In genomic region chr14:49898485-49898884, GRCh38 we compare ENCODE assay signal across 9 cellular contexts. TPM values are rescaled to one million over a fixed set of nuclear protein-coding genes. Genes with fewer than 3 reads are reported as not detected.
DNase-seq lines count a peak whose midpoint lies in the region; ATAC-seq and TF ChIP-seq lines count a peak whose summit lies in the region.
"Had no signal": no experiment of that assay in that cellular context is flagged by ENCODE, and none has a peak within 500 bp of the region (broad histone marks: within the 10 kb centered on the region; RNA-seq: fewer than 3 reads in every experiment).

No MANE protein-coding gene starts in this region.

- H3K27ac Mint-ChIP-seq in activated CD8-positive, alpha-beta memory T cell treated with anti-CD3 and anti-CD28 coated beads, Interleukin-2, amount 10 ng/mL, durations not matched to agents 7 days and 5 days: peak overlapping the region; percentile 87
- H3K27ac Mint-ChIP-seq in WTC11: peak overlapping the region; percentile 10; the same call in 1 of the 2 replicates

- H3K9me3 Mint-ChIP-seq in activated CD8-positive, alpha-beta memory T cell treated with anti-CD3 and anti-CD28 coated beads, Interleukin-2, amount 10 ng/mL, durations not matched to agents 7 days and 5 days (ENCODE audit: low read depth): no peaks in the 10 kb centered on the region
- no peaks in the 10 kb centered on the region for H3K9me3 Mint-ChIP-seq in WTC11

- H3K4me3 Mint-ChIP-seq in activated CD8-positive, alpha-beta memory T cell treated with anti-CD3 and anti-CD28 coated beads, Interleukin-2, amount 10 ng/mL, durations not matched to agents 7 days and 5 days: peak overlapping the region; percentile 80
- H3K4me3 Mint-ChIP-seq in WTC11: no peak overlapping the region

- TF ChIP-seq CTCF in WTC11 (IDR thresholded peaks at IDR 0.05): no peak
- TF ChIP-seq CTCF in foreskin keratinocyte (conservative IDR thresholded peaks at IDR 0.05): no peak
- TF ChIP-seq CTCF in suprapubic skin (IDR thresholded peaks at IDR 0.05): no peak
- TF ChIP-seq CTCF in mucosa of descending colon (IDR thresholded peaks at IDR 0.05): no peak

- DNase-seq in activated CD8-positive, alpha-beta memory T cell treated with anti-CD3 and anti-CD28 coated beads, Interleukin-2, amount 10 ng/mL, durations not matched to agents 7 days and 5 days: no peak
- no peak for DNase-seq in activated CD8-positive, alpha-beta memory T cell treated with anti-CD3 and anti-CD28 coated beads, Interleukin-2, amount 50 U/mL, for 48 hours
- DNase-seq in WTC11 (ENCODE audit: low spot score) (no peak), foreskin keratinocyte (no peak), suprapubic skin (ENCODE audit: low spot score in 2 of 2) (no peak), mucosa of descending colon (no peak), cerebellum (ENCODE audit: low spot score) (no peak)
- DNase-seq: NCI-H446 had no signal

- intact Hi-C loops in mucosa of descending colon (cut with DNase I, micrococcal nuclease): loop anchor here in 1 of 2 donors (10.0 kb wide), 1 partner anchor 66 kb away; no protein-coding TSS in a partner anchor

- no peak for TF ChIP-seq POLR2A in suprapubic skin (IDR thresholded peaks at IDR 0.05)

- peaks cover 51% of the 10 kb centered on the region for H3K36me3 Mint-ChIP-seq in activated CD8-positive, alpha-beta memory T cell treated with anti-CD3 and anti-CD28 coated beads, Interleukin-2, amount 10 ng/mL, durations not matched to agents 7 days and 5 days
- peaks cover 18% of the 10 kb centered on the region for H3K36me3 Mint-ChIP-seq in WTC11

- CTCF ChIA-PET in activated CD8-positive, alpha-beta memory T cell treated with anti-CD3 and anti-CD28 coated beads, Interleukin-2, amount 10 ng/mL, durations not matched to agents 7 days and 5 days (lab: Charles Lee): interaction anchor here (1.0 to 2.3 kb wide), 3 partner anchors 73 to 103 kb away, joined by 3 to 7 read pairs (median 6); no protein-coding TSS in a partner anchor
- CTCF ChIA-PET in WTC11 (lab: Charles Lee): interaction anchor here (0.6 to 1.3 kb wide), 3 partner anchors 19 to 209 kb away, joined by 3 to 5 read pairs (median 4); no protein-coding TSS in a partner anchor

- peak overlapping the region; percentile 67 for H3K27ac ChIP-seq in foreskin keratinocyte
- peak overlapping the region; percentile 58 for H3K27ac ChIP-seq in suprapubic skin

- 59% methylated on average over 2 of the region's 2 CpGs for WGBS in suprapubic skin

- no peak for ATAC-seq in activated CD8-positive, alpha-beta memory T cell treated with anti-CD3 and anti-CD28 coated beads, Interleukin-2, amount 10 ng/mL, durations not matched to agents 7 days and 5 days
- ATAC-seq in WTC11 (no peak), foreskin keratinocyte (no peak), mucosa of descending colon (no peak), HG02870 (IDR thresholded peaks at IDR 0.05; ENCODE audit: unreplicated experiment) (no peak)

- H3K36me3 ChIP-seq in suprapubic skin (peaks cover 4% of the 10 kb centered on the region), mucosa of descending colon (ENCODE audit: low read depth) (no peaks in the 10 kb centered on the region)

- H3K9me3 ChIP-seq in suprapubic skin (no peaks in the 10 kb centered on the region), mucosa of descending colon (no peaks in the 10 kb centered on the region)

- no peaks in the 10 kb centered on the region for H3K27me3 Mint-ChIP-seq in activated CD8-positive, alpha-beta memory T cell treated with anti-CD3 and anti-CD28 coated beads, Interleukin-2, amount 10 ng/mL, durations not matched to agents 7 days and 5 days
- no peaks in the 10 kb centered on the region for H3K27me3 Mint-ChIP-seq in WTC11 (ENCODE audit: low read depth)

- H3K4me1 Mint-ChIP-seq in activated CD8-positive, alpha-beta memory T cell treated with anti-CD3 and anti-CD28 coated beads, Interleukin-2, amount 10 ng/mL, durations not matched to agents 7 days and 5 days: peaks cover 27% of the 10 kb centered on the region
- peaks cover 33% of the 10 kb centered on the region for H3K4me1 Mint-ChIP-seq in WTC11

- peak overlapping the region; percentile 10 for H3K4me3 ChIP-seq in suprapubic skin
- H3K4me3 ChIP-seq in mucosa of descending colon: no peak overlapping the region

- TF ChIP-seq EP300 in suprapubic skin (IDR thresholded peaks at IDR 0.05): no peak

- H3K4me1 ChIP-seq in foreskin keratinocyte (peaks cover 26% of the 10 kb centered on the region), suprapubic skin (peaks cover 46% of the 10 kb centered on the region), mucosa of descending colon (ENCODE audit: low read depth) (peaks cover 40% of the 10 kb centered on the region)

- POLR2A ChIA-PET in WTC11 (lab: Charles Lee): no interaction called here

- H3K27me3 ChIP-seq in foreskin keratinocyte (no peaks in the 10 kb centered on the region), suprapubic skin (no peaks in the 10 kb centered on the region)

TF ChIP-seq in WTC11, 78 proteins besides CTCF, POLR2A, EP300 and RAD21:
- no peak for TF ChIP-seq RELA (CRISPR knock-in tag; IDR thresholded peaks at IDR 0.05; ENCODE audit: borderline replicate concordance)
- no peak for TF ChIP-seq ATF6 (CRISPR knock-in tag; IDR thresholded peaks at IDR 0.05)
- TF ChIP-seq, protein P1, sequence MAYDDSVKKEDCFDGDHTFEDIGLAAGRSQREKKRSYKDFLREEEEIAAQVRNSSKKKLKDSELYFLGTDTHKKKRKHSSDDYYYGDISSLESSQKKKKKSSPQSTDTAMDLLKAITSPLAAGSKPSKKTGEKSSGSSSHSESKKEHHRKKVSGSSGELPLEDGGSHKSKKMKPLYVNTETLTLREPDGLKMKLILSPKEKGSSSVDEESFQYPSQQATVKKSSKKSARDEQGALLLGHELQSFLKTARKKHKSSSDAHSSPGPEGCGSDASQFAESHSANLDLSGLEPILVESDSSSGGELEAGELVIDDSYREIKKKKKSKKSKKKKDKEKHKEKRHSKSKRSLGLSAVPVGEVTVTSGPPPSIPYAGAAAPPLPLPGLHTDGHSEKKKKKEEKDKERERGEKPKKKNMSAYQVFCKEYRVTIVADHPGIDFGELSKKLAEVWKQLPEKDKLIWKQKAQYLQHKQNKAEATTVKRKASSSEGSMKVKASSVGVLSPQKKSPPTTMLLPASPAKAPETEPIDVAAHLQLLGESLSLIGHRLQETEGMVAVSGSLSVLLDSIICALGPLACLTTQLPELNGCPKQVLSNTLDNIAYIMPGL (CRISPR knock-in tag; IDR thresholded peaks at IDR 0.05): no peak

RNA-seq across cellular contexts. Expression of gene ARF6, which starts 5.6 kb away (rescaled TPM):
- 100 to 1,000 TPM; 171 to 190 TPM for total RNA-seq in activated CD8-positive, alpha-beta memory T cell treated with anti-CD3 and anti-CD28 coated beads, Interleukin-2, amount 10 ng/mL, durations not matched to agents 7 days and 5 days
- 50.9 to 55.9 TPM (median 51.9 TPM) in 3 replicates for total RNA-seq in WTC11 (2021)
- 103 and 110 TPM in 2 replicates for total RNA-seq in foreskin keratinocyte
- polyA plus RNA-seq in foreskin keratinocyte: 60.3 and 66.0 TPM in 2 replicates
- 100 to 1,000 TPM in 1 of 4 donors, 10 to 100 TPM in 3; 48.0 to 125 (median 85.3) TPM for total RNA-seq in suprapubic skin
- 100 to 1,000 TPM in 2 of 3 donors, 10 to 100 TPM in 1; 84.3 to 125 (median 123) TPM for total RNA-seq in mucosa of descending colon
- 37.3 TPM for total RNA-seq in cerebellum

RNA-seq across cellular contexts. Expression of gene NEMF, which starts 45.9 kb away (rescaled TPM):
- total RNA-seq in activated CD8-positive, alpha-beta memory T cell treated with anti-CD3 and anti-CD28 coated beads, Interleukin-2, amount 10 ng/mL, durations not matched to agents 7 days and 5 days: 10 to 100 TPM; 78.7 to 82.8 TPM
- total RNA-seq in WTC11 (2021): 50.1 to 51.2 TPM (median 50.1 TPM) in 3 replicates
- total RNA-seq in foreskin keratinocyte: 38.3 and 46.7 TPM in 2 replicates
- 14.1 and 16.8 TPM in 2 replicates for polyA plus RNA-seq in foreskin keratinocyte
- total RNA-seq in suprapubic skin: 100 to 1,000 TPM in 1 of 4 donors, 10 to 100 TPM in 3; 70.6 to 181 (median 81.5) TPM
- total RNA-seq in mucosa of descending colon: 10 to 100 TPM; 54.8 to 68.9 (median 66.6) TPM
- total RNA-seq in cerebellum: 120 TPM
